ENCODE assay signal across 8 cellular contexts in the genomic region with DNA sequence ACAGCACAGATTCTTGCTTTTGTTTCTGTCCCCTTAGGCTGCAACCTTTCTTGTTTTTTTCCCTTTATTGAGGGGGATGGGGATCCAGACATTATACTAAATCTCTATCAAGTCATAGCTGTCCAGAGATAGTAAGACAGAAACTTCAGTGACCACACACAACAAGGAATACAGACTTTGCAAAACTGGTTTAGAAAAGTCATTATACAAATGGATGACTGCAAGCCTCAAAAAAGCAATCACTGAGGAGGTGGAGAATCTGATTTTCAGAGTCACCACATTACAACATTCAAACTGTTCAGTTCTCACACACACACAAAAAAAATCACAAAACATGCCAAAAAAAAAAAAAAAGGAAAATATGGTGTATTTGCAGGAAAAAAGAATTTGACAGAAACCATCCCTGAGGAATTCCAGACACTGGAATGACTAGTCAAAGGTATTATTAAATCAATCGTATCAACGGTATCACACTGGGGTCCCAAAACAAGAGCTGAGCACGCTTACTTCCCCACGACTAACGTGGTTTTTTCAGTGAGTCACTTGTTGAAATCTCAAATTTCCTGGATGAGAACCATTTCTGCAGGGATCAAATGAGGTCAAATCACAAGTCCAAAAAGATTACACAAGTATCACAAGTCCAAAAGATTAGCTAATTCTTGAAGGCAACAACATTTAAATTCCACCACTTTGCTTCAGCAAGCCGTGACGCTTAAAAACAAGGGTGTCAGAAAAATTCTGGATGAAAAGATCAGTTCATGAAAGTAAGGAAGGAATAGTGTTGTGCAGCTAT. TPM values are rescaled to one million over a fixed set of nuclear protein-coding genes. Genes with fewer than 3 reads are reported as not detected.
A peak's percentile ranks its signal among the peaks of the same experiment; 100 is the strongest.
DNase-seq lines count a peak whose midpoint lies in the region; ATAC-seq and TF ChIP-seq lines count a peak whose summit lies in the region.

No MANE protein-coding gene starts in this region.

- H3K27me3 ChIP-seq in PC-9 (ENCODE audit: insufficient read depth, low read depth) (no peaks in the 10 kb centered on the region), colonic mucosa (no peaks in the 10 kb centered on the region)

- H3K9me3 ChIP-seq in PC-9 (ENCODE audit: insufficient read depth, low read depth) (peaks cover 10% of the 10 kb centered on the region; the same call in 1 of the 2 replicates), colonic mucosa (no peaks in the 10 kb centered on the region)

- H3K79me2 ChIP-seq in PC-9 (ENCODE audit: low read depth): peaks cover 80% of the 10 kb centered on the region

- H3K36me3 ChIP-seq in PC-9 (ENCODE audit: low read depth) (0 out of 2 replicates have a peak, but pooled peaks cover 6% of the 10 kb centered on the region), colonic mucosa (no peaks in the 10 kb centered on the region)

- H3K27ac Mint-ChIP-seq in natural killer cell: peak overlapping the region; percentile 84 to 88

- H3K27me3 Mint-ChIP-seq in natural killer cell (ENCODE audit: low read depth in 2 of 2): no peaks in the 10 kb centered on the region

- POLR2A ChIA-PET in PC-9 (lab: Charles Lee; ENCODE audit: unreplicated experiment): no interaction called here

- BruUV-seq in PC-9 (replicated peaks; lab: Mats Ljungman, UMichigan): no TSS peak

- no peak overlapping the region for H2AFZ ChIP-seq in PC-9

- H3K27ac ChIP-seq in PC-9 (peak overlapping the region; percentile 57), colonic mucosa (peak overlapping the region; percentile 38)

- 0 out of 2 replicates have a peak, but pooled peaks cover 6% of the 10 kb centered on the region for H4K20me1 ChIP-seq in PC-9 (ENCODE audit: insufficient read depth)

- TF ChIP-seq CTCF in PC-9 (conservative IDR thresholded peaks at IDR 0.05): no peak
- no peak for TF ChIP-seq CTCF in colonic mucosa (IDR thresholded peaks at IDR 0.05)
- no peak for TF ChIP-seq CTCF in natural killer cell (IDR thresholded peaks at IDR 0.05)

- DNase-seq in Daoy (ENCODE audit: low read depth) (peak; percentile 6), PC-9 (no peak), colonic mucosa (no peak), natural killer cell (no peak), hippocampal formation (lab: John Stamatoyannopoulos, UW) (no peak), NCI-H1417 (lab: John Stamatoyannopoulos, UW) (no peak), AG08396 (ENCODE audit: low spot score) (no peak)
- no peak for DNase-seq in stimulated activated CD4-positive, alpha-beta T cell treated with anti-CD3 and anti-CD28 coated beads, Interleukin-4, amount 100 ng/mL, for 1 hour

- no peak overlapping the region for H3K4me3 ChIP-seq in PC-9
- no peak overlapping the region for H3K4me3 ChIP-seq in colonic mucosa

- CTCF ChIA-PET in PC-9 (lab: Charles Lee): no interaction called here

- no peaks in the 10 kb centered on the region for H3K9me3 Mint-ChIP-seq in natural killer cell

- peak in 1 of 3 donors; percentile 4 for ATAC-seq in natural killer cell

- intact Hi-C loops in PC-9 (cut with micrococcal nuclease; ENCODE audit: unreplicated experiment): no loop called here
- intact Hi-C loops in colonic mucosa (cut with DNase I): no loop called here
- intact Hi-C loops in natural killer cell (cut with micrococcal nuclease): loop anchor here (1.0 kb wide), 2 partner anchors 40 to 121 kb away; partner anchors contain the start of gene RPL21

- peaks cover 61 to 63% of the 10 kb centered on the region in 2 donors for H3K4me1 Mint-ChIP-seq in natural killer cell

- H3K4me2 ChIP-seq in PC-9: no peak overlapping the region

- H3K9ac ChIP-seq in colonic mucosa (ENCODE audit: low read depth in 2 of 2, low read length in 2 of 2): no peak overlapping the region

- H3K4me1 ChIP-seq in PC-9 (replicated peaks; ENCODE audit: insufficient read depth) (peaks cover 14% of the 10 kb centered on the region; the same call in 1 of the 2 replicates), colonic mucosa (peaks cover 10% of the 10 kb centered on the region)

- H3F3A ChIP-seq in PC-9 (ENCODE audit: insufficient read depth, low read depth): peaks cover 16% of the 10 kb centered on the region

- H3K9me2 ChIP-seq in PC-9 (ENCODE audit: insufficient read depth): no peaks in the 10 kb centered on the region

- H3K36me3 Mint-ChIP-seq in natural killer cell: no peaks in the 10 kb centered on the region

- peak overlapping the region; percentile 59 for H3K4me3 Mint-ChIP-seq in natural killer cell

RNA-seq across cellular contexts. Expression of gene USP12, which starts 41.2 kb away (rescaled TPM):
- total RNA-seq in Daoy (2014; rRNA removed; shearing (Covaris generic)): 22.0 and 23.8 TPM in 2 replicates
- 15.4 and 20.8 TPM in 2 replicates for total RNA-seq in PC-9 (2021)
- total RNA-seq in colonic mucosa: 10 to 100 TPM; 28.0 to 48.0 TPM
- total RNA-seq in natural killer cell: 10 to 100 TPM; 44.3 to 55.3 (median 50.9) TPM
